Comparison of ENCODE assay signal across 19 cellular contexts in the genomic region with DNA sequence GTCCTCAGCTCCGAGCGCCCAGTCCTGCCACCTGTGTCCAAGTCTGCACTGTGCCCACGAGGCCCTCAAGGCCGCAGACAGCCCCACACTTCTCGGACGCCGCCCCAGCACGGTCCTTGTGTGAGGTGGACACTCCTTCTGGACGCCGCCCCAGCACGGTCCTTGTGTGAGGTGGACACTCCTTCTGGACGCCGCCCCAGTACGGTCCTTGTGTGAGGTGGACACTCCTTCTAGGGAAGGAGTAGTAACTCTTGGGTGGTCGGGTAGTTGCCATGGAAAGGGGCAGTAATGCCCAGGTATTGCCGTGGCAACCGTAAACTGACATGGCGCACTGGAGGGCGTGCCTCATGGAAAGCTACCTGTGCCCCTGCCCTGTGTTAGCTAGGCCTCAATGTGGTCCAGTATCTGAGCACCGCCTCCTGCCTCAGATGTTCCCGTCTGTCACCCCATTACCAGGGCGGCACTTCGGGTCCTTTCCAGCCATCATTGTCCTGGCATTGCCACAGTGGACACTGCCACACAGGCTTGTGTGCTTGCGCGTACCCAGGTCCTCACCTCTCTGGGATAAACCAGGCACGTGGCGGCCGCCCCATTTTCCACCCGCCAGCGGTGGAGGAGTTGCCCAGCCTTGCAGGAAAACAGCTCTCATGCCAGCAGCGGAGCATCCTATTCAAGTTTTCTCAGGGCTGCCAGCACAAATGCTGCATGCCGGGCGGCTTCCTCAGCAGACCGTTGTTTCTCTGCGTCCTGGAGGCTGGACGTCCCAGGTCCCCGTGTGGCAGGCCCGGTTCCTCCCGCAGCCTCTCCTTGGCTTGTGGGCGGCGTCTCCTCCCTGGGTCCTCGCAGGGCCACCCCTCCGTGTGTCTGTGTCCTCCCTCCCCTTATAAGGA. TPM values are rescaled to one million over a fixed set of nuclear protein-coding genes. Genes with fewer than 3 reads are reported as not detected.
DNase-seq lines count a peak whose midpoint lies in the region; TF ChIP-seq lines count a peak whose summit lies in the region.
"Had no signal": no experiment of that assay in that cellular context is flagged by ENCODE, and none has a peak within 500 bp of the region (broad histone marks: within the 10 kb centered on the region; RNA-seq: fewer than 3 reads in every experiment).

No MANE protein-coding gene starts in this region.

- peaks cover 0 to 8% (median 4%) of the 10 kb centered on the region in 3 donors for H3K27me3 Mint-ChIP-seq in CD14-positive monocyte (ENCODE audit: low read depth in 3 of 3)
- peaks cover 8% of the 10 kb centered on the region for H3K27me3 Mint-ChIP-seq in H9 (ENCODE audit: low read depth)

- no peak overlapping the region for H3K14ac ChIP-seq in H9 (ENCODE audit: insufficient read depth, low read length)

- H3K36me3 ChIP-seq in hepatocyte (replicated peaks; ENCODE audit: insufficient read depth, low read depth): no peaks in the 10 kb centered on the region
- H3K36me3 ChIP-seq: right lobe of liver had no signal

- no peak overlapping the region for H2BK20ac ChIP-seq in H9 (ENCODE audit: low read depth, low read length, poor library complexity, severe bottlenecking)

- H3K4me3 Mint-ChIP-seq in CD14-positive monocyte: no peak overlapping the region
- no peak overlapping the region for H3K4me3 Mint-ChIP-seq in H9
- H3K4me3 Mint-ChIP-seq: activated CD4-positive, alpha-beta memory T cell treated with anti-CD3 and anti-CD28 coated beads for 36 hours; activated naive CD8-positive, alpha-beta T cell treated with anti-CD3 and anti-CD28 coated beads, Interleukin-2, amount 10 ng/mL, durations not matched to agents 7 days and 5 days; GM23338; natural killer cell had no signal

- no peak overlapping the region for H4K91ac ChIP-seq in H9 (ENCODE audit: insufficient read length, low read depth, low read length)

- H3K9me3 ChIP-seq in hepatocyte (ENCODE audit: low read depth) (no peaks in the 10 kb centered on the region), H9 (ENCODE audit: control insufficient read depth, low read depth, low read length) (no peaks in the 10 kb centered on the region)
- H3K9me3 ChIP-seq: right lobe of liver had no signal

- H2BK120ac ChIP-seq in H9 (ENCODE audit: low read depth, low read length, poor library complexity, severe bottlenecking): no peak overlapping the region

- DNase-seq in CD14-positive monocyte (ENCODE audit: low spot score) (peak; percentile 33), M059J (ENCODE audit: low read depth) (peak; percentile 50), hepatocyte (ENCODE audit: low spot score) (no peak), posterior vena cava (ENCODE audit: low spot score) (peak; percentile 74), hippocampal formation (lab: John Stamatoyannopoulos, UW) (no peak), H9 (no peak), putamen (ENCODE audit: low spot score) (no peak)
- no peak for DNase-seq in stimulated activated naive CD4-positive, alpha-beta T cell treated with Interleukin-2 at 50 U/mL for 16 hours (lab: John Stamatoyannopoulos, UW)
- DNase-seq: activated CD4-positive, alpha-beta memory T cell treated with anti-CD3 and anti-CD28 coated beads for 36 hours; activated naive CD8-positive, alpha-beta T cell treated with anti-CD3 and anti-CD28 coated beads, Interleukin-2, amount 10 ng/mL, durations not matched to agents 7 days and 5 days; activated T-cell treated with anti-CD3 and anti-CD28 coated beads, Interleukin-2, amount 50 U/mL, for 48 hours; caudate nucleus; hypothalamus; natural killer cell; NCI-H1694; stimulated activated CD4-positive, alpha-beta T cell treated with anti-CD3 and anti-CD28 coated beads, Interleukin-2, amount 100 ng/mL, for 24 hours had no signal

- H2AK5ac ChIP-seq in H9 (ENCODE audit: insufficient read length, low read length): no peak overlapping the region

- no peak overlapping the region for H3K4ac ChIP-seq in H9 (ENCODE audit: low read depth, low read length)

- H3K27me3 ChIP-seq in hepatocyte (no peaks in the 10 kb centered on the region), H9 (ENCODE audit: insufficient read depth, low read length) (no peaks in the 10 kb centered on the region)
- H3K27me3 ChIP-seq: right lobe of liver had no signal

- H3K36me3 Mint-ChIP-seq in CD14-positive monocyte (no peaks in the 10 kb centered on the region), H9 (ENCODE audit: insufficient read depth in 1 of 3, low read depth in 3 of 3) (0 out of 7 replicates have a peak, but pooled peaks cover 0 to 2% (median 0%) of the 10 kb centered on the region in 3 experiments)
- H3K36me3 Mint-ChIP-seq: activated CD4-positive, alpha-beta memory T cell treated with anti-CD3 and anti-CD28 coated beads for 36 hours; activated naive CD8-positive, alpha-beta T cell treated with anti-CD3 and anti-CD28 coated beads, Interleukin-2, amount 10 ng/mL, durations not matched to agents 7 days and 5 days; natural killer cell had no signal

- H2AFZ ChIP-seq in hepatocyte (no peak overlapping the region), H9 (ENCODE audit: low read length) (no peak overlapping the region)
- H2AFZ ChIP-seq: GM23338 had no signal

- no peak overlapping the region for H2BK12ac ChIP-seq in H9 (ENCODE audit: insufficient read length, low read depth, low read length)

- H3K18ac ChIP-seq in H9 (ENCODE audit: insufficient read length, low read depth, low read length): no peak overlapping the region

- no peak overlapping the region for H2BK5ac ChIP-seq in H9 (ENCODE audit: insufficient read length, low read length)

- no peaks in the 10 kb centered on the region for H3K9me2 ChIP-seq in hepatocyte (replicated peaks; ENCODE audit: insufficient read depth)

- no peaks in the 10 kb centered on the region for H3K23me2 ChIP-seq in H9 (ENCODE audit: insufficient read length, low read depth, low read length, poor library complexity, severe bottlenecking)

- H3K23ac ChIP-seq in H9 (ENCODE audit: insufficient read length, low read depth, low read length): no peak overlapping the region

- H3K9me3 Mint-ChIP-seq in CD14-positive monocyte (no peaks in the 10 kb centered on the region), H9 (no peaks in the 10 kb centered on the region; a peak in 2 of 5 replicates)
- H3K9me3 Mint-ChIP-seq: activated CD4-positive, alpha-beta memory T cell treated with anti-CD3 and anti-CD28 coated beads for 36 hours; activated naive CD8-positive, alpha-beta T cell treated with anti-CD3 and anti-CD28 coated beads, Interleukin-2, amount 10 ng/mL, durations not matched to agents 7 days and 5 days; natural killer cell had no signal

- no peak for TF ChIP-seq CTCF in CD14-positive monocyte (IDR thresholded peaks at IDR 0.05)
- TF ChIP-seq CTCF in hepatocyte (IDR thresholded peaks at IDR 0.05; ENCODE audit: poor library complexity): no peak
- no peak for TF ChIP-seq CTCF in H9 (conservative IDR thresholded peaks at IDR 0.05)

- H3T11ph ChIP-seq in H9 (ENCODE audit: low read length): no peak overlapping the region

- H3K9ac ChIP-seq in H9 (ENCODE audit: extremely low read depth, insufficient read length, low read length): no peak overlapping the region

- intact Hi-C loops in CD14-positive monocyte (cut with micrococcal nuclease) (no loop called here), posterior vena cava (cut with DNase I) (no loop called here)

- H3K4me2 ChIP-seq in hepatocyte (peak overlapping the region; percentile 63), H9 (ENCODE audit: insufficient read depth, insufficient read length, low read length) (no peak overlapping the region)
- H3K4me2 ChIP-seq: GM23338 had no signal

- peaks cover 42% of the 10 kb centered on the region for H3K4me1 ChIP-seq in hepatocyte (ENCODE audit: insufficient read depth)
- H3K4me1 ChIP-seq in H9 (ENCODE audit: insufficient read depth, low read length): peaks cover 2% of the 10 kb centered on the region; the same call in 1 of the 2 replicates

- no peak overlapping the region for H3K56ac ChIP-seq in H9 (ENCODE audit: insufficient read length, low read depth, low read length)

- H3K79me2 ChIP-seq in hepatocyte (no peaks in the 10 kb centered on the region), H9 (ENCODE audit: insufficient read depth, low read length) (no peaks in the 10 kb centered on the region)

- H4K5ac ChIP-seq in H9 (ENCODE audit: insufficient read length, low read depth, low read length): no peak overlapping the region

- H4K8ac ChIP-seq in H9 (replicated peaks; ENCODE audit: insufficient read length, low read depth, low read length): no peak overlapping the region

- H3K27ac Mint-ChIP-seq in CD14-positive monocyte (no peak overlapping the region), H9 (no peak overlapping the region)
- H3K27ac Mint-ChIP-seq: activated CD4-positive, alpha-beta memory T cell treated with anti-CD3 and anti-CD28 coated beads for 36 hours; activated naive CD8-positive, alpha-beta T cell treated with anti-CD3 and anti-CD28 coated beads, Interleukin-2, amount 10 ng/mL, durations not matched to agents 7 days and 5 days; GM23338; natural killer cell had no signal

- 92% methylated on average over 41 of the region's 43 CpGs for WGBS in hepatocyte (ENCODE audit: low lambda C conversion rate, missing lambda C conversion rate)
- no CpG with 5 or more reads among the region's 43 CpGs for WGBS in H9 (ENCODE audit: extremely low coverage, insufficient read length, low lambda C conversion rate)

- no peaks in the 10 kb centered on the region for H4K20me1 ChIP-seq in hepatocyte (ENCODE audit: insufficient read depth, poor library complexity, severe bottlenecking)
- H4K20me1 ChIP-seq in H9 (ENCODE audit: control insufficient read depth, insufficient read depth, insufficient read length): no peaks in the 10 kb centered on the region

- no peaks in the 10 kb centered on the region for H3K4me1 Mint-ChIP-seq in CD14-positive monocyte
- peaks cover 34 to 46% of the 10 kb centered on the region in 2 experiments for H3K4me1 Mint-ChIP-seq in H9
- H3K4me1 Mint-ChIP-seq: activated naive CD8-positive, alpha-beta T cell treated with anti-CD3 and anti-CD28 coated beads, Interleukin-2, amount 10 ng/mL, durations not matched to agents 7 days and 5 days; natural killer cell had no signal

- no peak overlapping the region for H3K4me3 ChIP-seq in hepatocyte
- H3K4me3 ChIP-seq: GM23338, lung had no signal

- H3K27ac ChIP-seq in hepatocyte (peak overlapping the region; percentile 99), H9 (ENCODE audit: insufficient read length, low read depth, low read length) (no peak overlapping the region)

- H3K79me1 ChIP-seq in H9 (ENCODE audit: insufficient read depth, low read depth, low read length, poor library complexity, severe bottlenecking): no peaks in the 10 kb centered on the region

- H2BK15ac ChIP-seq in H9 (ENCODE audit: low read depth, low read length): no peak overlapping the region

RNA-seq across cellular contexts. Expression of a gene that starts 40.7 kb away (rescaled TPM):
- polyA plus RNA-seq in CD14-positive monocyte (1 to 10 TPM; 1.8 to 2.8 TPM), hepatocyte (54.4 and 57.7 TPM in 2 replicates)
- 65.7 and 81.8 TPM in 2 replicates for total RNA-seq in M059J (2014; rRNA removed; shearing (Covaris generic))
- total RNA-seq in hepatocyte (25.5 and 30.7 TPM in 2 replicates), posterior vena cava (10 to 100 TPM; 27.1 to 27.4 TPM), H9 (2021) (32.1 and 34.8 TPM in 2 replicates)

Comparison
In these comparisons a context has a peak if more than half of its experiments do, and no peak if none do; other contexts are left out.
1. DNase-seq: peak in CD14-positive monocyte (single experiment), M059J (single experiment) and posterior vena cava (single experiment); none in hepatocyte (single experiment), stimulated activated naive CD4-positive, alpha-beta T cell treated with Interleukin-2 at 50 U/mL for 16 hours (single experiment), hippocampal formation (0 of 2), H9 (single experiment) and putamen (single experiment).